In the genomic region with DNA sequence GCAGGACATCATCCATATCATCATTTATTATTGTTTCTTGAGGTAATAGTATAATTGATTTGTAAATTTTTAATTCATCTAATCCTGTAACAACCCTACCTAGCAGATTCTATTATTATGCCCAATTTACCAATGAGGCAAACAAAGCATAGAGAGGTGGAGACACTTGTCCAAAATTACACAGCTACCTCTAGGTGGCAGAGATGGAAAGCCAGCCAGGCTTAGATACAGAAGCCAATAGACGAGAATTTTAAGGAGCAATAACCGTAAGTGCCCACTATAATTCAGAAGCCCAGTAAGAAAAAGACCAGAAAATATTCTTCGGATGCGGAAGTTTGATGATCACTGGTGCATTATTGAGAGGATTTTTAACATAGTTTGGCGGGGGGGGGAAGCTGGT, we compare ENCODE assay signal across 9 cellular contexts. TPM values are rescaled to one million over a fixed set of nuclear protein-coding genes. Genes with fewer than 3 reads are reported as not detected.
DNase-seq lines count a peak whose midpoint lies in the region; ATAC-seq, FAIRE-seq and TF ChIP-seq lines count a peak whose summit lies in the region.
"Had no signal": no experiment of that assay in that cellular context is flagged by ENCODE, and none has a peak within 500 bp of the region (broad histone marks: within the 10 kb centered on the region; RNA-seq: fewer than 3 reads in every experiment).

No MANE protein-coding gene starts in this region.

- H3K4me3 ChIP-seq in suprapubic skin (no peak overlapping the region), aorta (ENCODE audit: low read length in 2 of 2) (no peak overlapping the region)

- H3K36me3 Mint-ChIP-seq in effector memory CD8-positive, alpha-beta T cell (ENCODE audit: insufficient read depth): no peaks in the 10 kb centered on the region

- intact Hi-C loops in aorta (cut with DNase I): loop anchor here in 1 of 2 donors (5.0 kb wide), 1 partner anchor 97 kb away; no protein-coding TSS in a partner anchor

- DNase-seq in D721Med (ENCODE audit: insufficient read length, low spot score): no peak
- DNase-seq in H54 (ENCODE audit: insufficient read length, low spot score): no peak
- peak; percentile 34 for DNase-seq in SK-MEL-5 (ENCODE audit: low read depth, low spot score)
- DNase-seq in kidney tubule cell (ENCODE audit: low spot score): peak; percentile 13
- no peak for DNase-seq in stimulated activated CD4-positive, alpha-beta T cell treated with anti-CD3 and anti-CD28 coated beads, Interleukin-12 subunit alpha, Interleukin-12 subunit beta, amount 100 ng/mL, for 4 hours
- no peak for DNase-seq in effector memory CD8-positive, alpha-beta T cell
- DNase-seq in suprapubic skin (ENCODE audit: low spot score in 2 of 2): no peak
- no peak for DNase-seq in aorta
- DNase-seq: occipital lobe had no signal

- H3K36me3 ChIP-seq in suprapubic skin (no peaks in the 10 kb centered on the region), aorta (ENCODE audit: control insufficient read depth in 1 of 2, insufficient read depth in 2 of 2, low read length in 1 of 2) (no peaks in the 10 kb centered on the region)

- H3K9me3 ChIP-seq in suprapubic skin (no peaks in the 10 kb centered on the region), aorta (ENCODE audit: control insufficient read depth, low read length) (no peaks in the 10 kb centered on the region)

- TF ChIP-seq CTCF in D721Med (IDR thresholded peaks at IDR 0.05; ENCODE audit: insufficient read depth, missing control alignments): peak; percentile 40
- no peak for TF ChIP-seq CTCF in suprapubic skin (IDR thresholded peaks at IDR 0.05)

- in situ Hi-C loops in SK-MEL-5 (cut with HindIII; ENCODE audit: low pct_unique_long_range_greater_than_20kb, low sequenced_read_pairs): no loop called here

- no peak overlapping the region for H3K27ac Mint-ChIP-seq in effector memory CD8-positive, alpha-beta T cell

- FAIRE-seq in D721Med (lab: Jason Lieb, UNC) (no peak), H54 (lab: Jason Lieb, UNC) (peak; percentile 61)

- no peak overlapping the region for H3K4me3 Mint-ChIP-seq in effector memory CD8-positive, alpha-beta T cell

- H3K4me1 Mint-ChIP-seq in effector memory CD8-positive, alpha-beta T cell (ENCODE audit: low read depth in 2 of 2): peaks cover 0 to 12% of the 10 kb centered on the region in 2 donors

- TF ChIP-seq POLR2A in H54 (IDR thresholded peaks at IDR 0.05; ENCODE audit: low read depth, low read length): no peak
- TF ChIP-seq POLR2A in suprapubic skin (IDR thresholded peaks at IDR 0.05): no peak

- WGBS in suprapubic skin: 85% methylated on average over 5 of the region's 5 CpGs
- whole genome bisulfite sequencing in aorta, 2 donors: 76 to 77% methylated on average over 5 of the region's 5 CpGs

- ATAC-seq in effector memory CD8-positive, alpha-beta T cell (replicated peaks): no peak
- no peak for ATAC-seq in aorta (ENCODE audit: low FRiP score)

- no peak overlapping the region for H3K27ac ChIP-seq in suprapubic skin
- H3K27ac ChIP-seq in aorta (ENCODE audit: low read depth in 1 of 2, low read length in 2 of 2): no peak overlapping the region

- TF ChIP-seq EP300 in suprapubic skin (IDR thresholded peaks at IDR 0.05): no peak

- H3K27me3 ChIP-seq in suprapubic skin (no peaks in the 10 kb centered on the region), aorta (ENCODE audit: control insufficient read depth in 1 of 2, insufficient read depth in 2 of 2, low read length in 1 of 2) (no peaks in the 10 kb centered on the region)

- H3K4me1 ChIP-seq in suprapubic skin (no peaks in the 10 kb centered on the region), aorta (ENCODE audit: control insufficient read depth in 1 of 2, insufficient read depth in 2 of 2, low read length in 2 of 2) (no peaks in the 10 kb centered on the region)

- no peaks in the 10 kb centered on the region for H3K9me3 Mint-ChIP-seq in effector memory CD8-positive, alpha-beta T cell

- H3K27me3 Mint-ChIP-seq in effector memory CD8-positive, alpha-beta T cell: no peaks in the 10 kb centered on the region

RNA-seq across cellular contexts. Expression of a gene that starts 54.0 kb away (rescaled TPM):
- total RNA-seq in SK-MEL-5 (2014; rRNA removed; shearing (Covaris generic)): 0.40 and 2.0 TPM in 2 replicates
- polyA plus RNA-seq in SK-MEL-5 (2015; cell fraction: cytosol; rRNA removed): 2.3 and 3.5 TPM in 2 replicates
- polyA plus RNA-seq in SK-MEL-5 (2015; cell fraction: nucleus; rRNA removed): 9.2 and 11.7 TPM in 2 replicates
- 100 to 1,000 TPM in 2 of 4 donors, 10 to 100 TPM in 2; 89.1 to 191 (median 112) TPM for total RNA-seq in suprapubic skin
- 10 to 100 TPM; 17.0 to 24.3 TPM for total RNA-seq in aorta
- 10 to 100 TPM; 16.5 to 38.2 TPM for polyA plus RNA-seq in aorta

Comparison
In these comparisons a context has a peak if more than half of its experiments do, and no peak if none do; other contexts are left out.
1. DNase-seq: peak in SK-MEL-5 (single experiment) and kidney tubule cell (single experiment); none in D721Med (single experiment), H54 (single experiment), stimulated activated CD4-positive, alpha-beta T cell treated with anti-CD3 and anti-CD28 coated beads, Interleukin-12 subunit alpha, Interleukin-12 subunit beta, amount 100 ng/mL, for 4 hours (single experiment), effector memory CD8-positive, alpha-beta T cell (0 of 3), suprapubic skin (0 of 2) and aorta (0 of 2).